Comparison of ENCODE assay signal across 10 cellular contexts in the genomic region with DNA sequence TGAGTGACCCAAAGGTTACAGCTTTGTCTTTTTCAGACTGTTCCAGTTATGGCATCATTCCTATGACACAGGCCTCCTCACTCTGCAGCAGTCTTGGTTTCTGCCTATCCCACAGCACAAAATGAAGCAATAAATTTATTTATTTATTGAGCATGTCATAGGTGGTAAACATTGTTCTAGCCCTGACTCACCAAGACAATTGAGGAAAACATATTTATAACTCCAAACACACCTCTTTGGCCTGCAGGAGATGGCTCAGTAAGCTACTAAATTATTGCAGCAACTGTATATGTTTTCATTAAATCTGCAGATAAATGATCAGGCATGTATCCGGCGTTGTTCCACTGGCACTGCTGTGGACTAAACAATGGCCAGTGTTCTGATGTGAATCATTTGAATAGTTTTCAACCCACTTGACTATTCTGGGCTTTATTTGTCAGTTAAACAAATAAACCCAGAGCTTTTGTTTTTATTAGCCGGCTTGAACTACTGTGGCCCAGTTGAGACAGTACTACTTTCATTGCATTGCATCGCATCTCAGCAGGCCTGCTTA.
DNase-seq lines count a peak whose midpoint lies in the region; ATAC-seq, FAIRE-seq and TF ChIP-seq lines count a peak whose summit lies in the region.
"Had no signal": no experiment of that assay in that cellular context is flagged by ENCODE, and none has a peak within 500 bp of the region (broad histone marks: within the 10 kb centered on the region; RNA-seq: fewer than 3 reads in every experiment).

No MANE protein-coding gene starts in this region.

- H3K4me3 Mint-ChIP-seq in nephron progenitor cell: no peak overlapping the region
- no peak overlapping the region for H3K4me3 Mint-ChIP-seq in CD4-positive, alpha-beta memory T cell
- H3K4me3 Mint-ChIP-seq: activated naive CD8-positive, alpha-beta T cell treated with anti-CD3 and anti-CD28 coated beads, Interleukin-2, amount 10 ng/mL, durations not matched to agents 7 days and 5 days had no signal

- H3K4me3 ChIP-seq in MG63: no peak overlapping the region
- no peak overlapping the region for H3K4me3 ChIP-seq in cardiac fibroblast (replicated peaks in 1 of 2; ENCODE audit: low read depth in 2 of 2, low read length in 2 of 2)
- H3K4me3 ChIP-seq in CD4-positive, alpha-beta memory T cell (ENCODE audit: low read length in 2 of 2): no peak overlapping the region

- peaks cover 5% of the 10 kb centered on the region for H3K36me3 Mint-ChIP-seq in nephron progenitor cell (ENCODE audit: low read depth)
- H3K36me3 Mint-ChIP-seq in CD4-positive, alpha-beta memory T cell: no peaks in the 10 kb centered on the region
- H3K36me3 Mint-ChIP-seq: activated naive CD8-positive, alpha-beta T cell treated with anti-CD3 and anti-CD28 coated beads, Interleukin-2, amount 10 ng/mL, durations not matched to agents 7 days and 5 days had no signal

- peaks cover 17% of the 10 kb centered on the region for H3K4me1 Mint-ChIP-seq in nephron progenitor cell
- H3K4me1 Mint-ChIP-seq in CD4-positive, alpha-beta memory T cell: peaks cover 0 to 2% (median 0%) of the 10 kb centered on the region in 4 donors
- H3K4me1 Mint-ChIP-seq: activated naive CD8-positive, alpha-beta T cell treated with anti-CD3 and anti-CD28 coated beads, Interleukin-2, amount 10 ng/mL, durations not matched to agents 7 days and 5 days had no signal

- peaks cover 11% of the 10 kb centered on the region for H3K9me3 Mint-ChIP-seq in nephron progenitor cell
- H3K9me3 Mint-ChIP-seq in CD4-positive, alpha-beta memory T cell: peaks cover 0 to 2% (median 0%) of the 10 kb centered on the region in 8 donors
- H3K9me3 Mint-ChIP-seq: activated naive CD8-positive, alpha-beta T cell treated with anti-CD3 and anti-CD28 coated beads, Interleukin-2, amount 10 ng/mL, durations not matched to agents 7 days and 5 days had no signal

- no peaks in the 10 kb centered on the region for H3K9me3 ChIP-seq in MG63
- no peaks in the 10 kb centered on the region for H3K9me3 ChIP-seq in CD4-positive, alpha-beta memory T cell (ENCODE audit: control insufficient read depth in 1 of 2, low read length in 2 of 2)

- no peak for ATAC-seq in HG03139 (IDR thresholded peaks at IDR 0.05; ENCODE audit: unreplicated experiment)

- no peak overlapping the region for H3K27ac Mint-ChIP-seq in nephron progenitor cell
- H3K27ac Mint-ChIP-seq in CD4-positive, alpha-beta memory T cell: no peak overlapping the region
- H3K27ac Mint-ChIP-seq: activated naive CD8-positive, alpha-beta T cell treated with anti-CD3 and anti-CD28 coated beads, Interleukin-2, amount 10 ng/mL, durations not matched to agents 7 days and 5 days had no signal

- CTCF ChIA-PET in CD4-positive, alpha-beta memory T cell (lab: Charles Lee; ENCODE audit: partially characterized antibody): interaction anchor here (1.4 kb wide), 1 partner anchor 164 kb away, joined by 3 read pairs; no protein-coding TSS in a partner anchor

- TF ChIP-seq CTCF in cardiac fibroblast (IDR thresholded peaks at IDR 0.05; ENCODE audit: low read depth, low read length) (no peak), nephron progenitor cell (IDR thresholded peaks at IDR 0.05) (no peak), D721Med (IDR thresholded peaks at IDR 0.05; ENCODE audit: insufficient read depth, missing control alignments) (no peak)

- H3K4me1 ChIP-seq in CD4-positive, alpha-beta memory T cell (ENCODE audit: insufficient read depth, low read length): no peaks in the 10 kb centered on the region

- peaks cover 9% of the 10 kb centered on the region for H3K27me3 Mint-ChIP-seq in nephron progenitor cell (ENCODE audit: low read depth, poor library complexity)
- H3K27me3 Mint-ChIP-seq in CD4-positive, alpha-beta memory T cell: peaks cover 28 to 29% of the 10 kb centered on the region in 2 donors

- FAIRE-seq in D721Med (lab: Jason Lieb, UNC): no peak

- intact Hi-C loops in CD4-positive, alpha-beta memory T cell (cut with micrococcal nuclease): no loop called here

- DNase-seq in AG20443 (ENCODE audit: low spot score) (peak; percentile 75), MG63 (peak; percentile 85), cardiac fibroblast (ENCODE audit: low read depth in 2 of 2) (peak; percentile 32 to 85), midbrain (lab: John Stamatoyannopoulos, UW) (peak; percentile 46), nephron progenitor cell (no peak), D721Med (ENCODE audit: insufficient read length, low spot score) (no peak)
- no peak for DNase-seq in CD4-positive, alpha-beta memory T cell
- DNase-seq: activated naive CD8-positive, alpha-beta T cell treated with anti-CD3 and anti-CD28 coated beads, Interleukin-2, amount 10 ng/mL, durations not matched to agents 7 days and 5 days; SHP77 treated with DMSO at 0.1 percent for 48 hours had no signal

- H3K27me3 ChIP-seq in MG63: no peaks in the 10 kb centered on the region
- H3K27me3 ChIP-seq in CD4-positive, alpha-beta memory T cell (ENCODE audit: insufficient read depth, low read length): no peaks in the 10 kb centered on the region

- H3K36me3 ChIP-seq in MG63: no peaks in the 10 kb centered on the region
- H3K36me3 ChIP-seq in CD4-positive, alpha-beta memory T cell (ENCODE audit: insufficient read depth, low read length): no peaks in the 10 kb centered on the region

- POLR2A ChIA-PET in CD4-positive, alpha-beta memory T cell (lab: Charles Lee; ENCODE audit: partially characterized antibody): no interaction called here

- H3K27ac ChIP-seq in CD4-positive, alpha-beta memory T cell (ENCODE audit: low read depth, low read length): no peak overlapping the region

Comparison
In these comparisons a context has a peak if more than half of its experiments do, and no peak if none do; other contexts are left out.
1. DNase-seq: peak in AG20443 (single experiment), MG63 (single experiment), cardiac fibroblast (2 of 2) and midbrain (single experiment); none in nephron progenitor cell (single experiment), D721Med (single experiment) and CD4-positive, alpha-beta memory T cell (0 of 5).